In genomic region chr11:95279921-95280861, GRCh38 we compare ENCODE assay signal across 9 cellular contexts.
DNase-seq lines count a peak whose midpoint lies in the region; ATAC-seq and TF ChIP-seq lines count a peak whose summit lies in the region.
"Had no signal": no experiment of that assay in that cellular context is flagged by ENCODE, and none has a peak within 500 bp of the region (broad histone marks: within the 10 kb centered on the region; RNA-seq: fewer than 3 reads in every experiment).

No MANE protein-coding gene starts in this region.

- H3K4me1 ChIP-seq in DOHH2 (ENCODE audit: control insufficient read depth, low read length): peaks cover 17% of the 10 kb centered on the region

- TF ChIP-seq CTCF in DOHH2 (IDR thresholded peaks at IDR 0.05; ENCODE audit: low read depth, low read length, poor library complexity, severe bottlenecking): no peak

- H3K9me2 ChIP-seq in DOHH2 (replicated peaks; ENCODE audit: control insufficient read depth, low read length): no peaks in the 10 kb centered on the region

- ATAC-seq in HG02870 (IDR thresholded peaks at IDR 0.05; ENCODE audit: unreplicated experiment) (peak; percentile 56), HG02588 (IDR thresholded peaks at IDR 0.05; ENCODE audit: unreplicated experiment) (no peak), HG03135 (IDR thresholded peaks at IDR 0.05; ENCODE audit: unreplicated experiment) (no peak)

- peak in 37 of 56 donors; percentile 3 to 75 (median 36) for DNase-seq in amygdala (lab: John Stamatoyannopoulos, UW)
- DNase-seq in medulla oblongata (ENCODE audit: extremely low spot score): peak; percentile 82
- no peak for DNase-seq in NCI-H1417 (lab: John Stamatoyannopoulos, UW)
- DNase-seq in activated CD8-positive, alpha-beta memory T cell treated with anti-CD3 and anti-CD28 coated beads for 24 hours: no peak
- DNase-seq: NCI-H2171 had no signal

- H3K27me3 ChIP-seq in DOHH2 (ENCODE audit: control insufficient read depth, low read length): no peaks in the 10 kb centered on the region

- no peaks in the 10 kb centered on the region for H3K79me2 ChIP-seq in DOHH2 (ENCODE audit: control insufficient read depth, low read length)

- no peaks in the 10 kb centered on the region for H3K9me3 ChIP-seq in DOHH2 (ENCODE audit: control insufficient read depth, insufficient read depth, low read length)

- peak overlapping the region; percentile 70 for H3K4me2 ChIP-seq in DOHH2 (ENCODE audit: low read length)

- no peaks in the 10 kb centered on the region for H3F3A ChIP-seq in DOHH2 (ENCODE audit: control insufficient read depth, insufficient read depth)

- H3K36me3 ChIP-seq in DOHH2 (ENCODE audit: control insufficient read depth, low read length): no peaks in the 10 kb centered on the region

- H3K27ac ChIP-seq in DOHH2 (ENCODE audit: low read depth, low read length): peak overlapping the region; percentile 43

- H4K20me1 ChIP-seq in DOHH2 (ENCODE audit: control insufficient read depth, insufficient read depth, low read depth, low read length): no peaks in the 10 kb centered on the region

- peak overlapping the region; percentile 56 for H3K4me3 ChIP-seq in DOHH2 (ENCODE audit: low read length)

Comparison
In these comparisons a context has a peak if more than half of its experiments do, and no peak if none do; other contexts are left out.
1. DNase-seq: peak in amygdala (37 of 56) and medulla oblongata (single experiment); none in NCI-H1417 (0 of 3) and activated CD8-positive, alpha-beta memory T cell treated with anti-CD3 and anti-CD28 coated beads for 24 hours (single experiment).